ENCODE assay signal across 22 cellular contexts in genomic region chr7:26213821-26214515, GRCh38. TPM values are rescaled to one million over a fixed set of nuclear protein-coding genes. Genes with fewer than 3 reads are reported as not detected.
DNase-seq lines count a peak whose midpoint lies in the region; ATAC-seq and TF ChIP-seq lines count a peak whose summit lies in the region.
"Had no signal": no experiment of that assay in that cellular context is flagged by ENCODE, and none has a peak within 500 bp of the region (broad histone marks: within the 10 kb centered on the region; RNA-seq: fewer than 3 reads in every experiment).

No MANE protein-coding gene starts in this region.

- H3K9me3 ChIP-seq in SK-N-MC (ENCODE audit: low read depth, low read length): no peaks in the 10 kb centered on the region
- H3K9me3 ChIP-seq: prostate gland had no signal

- H3K9me3 Mint-ChIP-seq in activated T-cell treated with anti-CD3 and anti-CD28 coated beads, Interleukin-2, amount 50 U/mL, for 72 hours: peaks cover 0 to 2% of the 10 kb centered on the region in 2 donors
- no peaks in the 10 kb centered on the region for H3K9me3 Mint-ChIP-seq in natural killer cell treated with Interleukin-12 subunit alpha and Interleukin-12 subunit beta and Interleukin-15 and Interleukin-18, amount 100 ng/mL, for 72 hours
- H3K9me3 Mint-ChIP-seq: activated naive CD8-positive, alpha-beta T cell treated with anti-CD3 and anti-CD28 coated beads, Interleukin-2, amount 10 ng/mL, durations not matched to agents 7 days and 5 days; brain; nephron progenitor cell had no signal

- DNase-seq in activated T-cell treated with anti-CD3 and anti-CD28 coated beads, Interleukin-2, amount 50 U/mL, for 72 hours: no peak
- DNase-seq in activated T-cell treated with anti-CD3 and anti-CD28 coated beads for 4 hours (no peak), HT-29 (ENCODE audit: low spot score) (peak; percentile 12), SK-N-MC (ENCODE audit: low read depth, low spot score) (no peak), coronary artery (ENCODE audit: low spot score) (no peak), GM19240 (ENCODE audit: insufficient read length, low spot score) (no peak)
- no peak for DNase-seq in natural killer cell treated with Interleukin-12 subunit alpha and Interleukin-12 subunit beta and Interleukin-15 and Interleukin-18, amount 100 ng/mL, for 72 hours (ENCODE audit: low spot score)
- DNase-seq: activated CD4-positive, alpha-beta T cell treated with anti-CD3 and anti-CD28 coated beads for 4 hours; activated naive CD8-positive, alpha-beta T cell treated with anti-CD3 and anti-CD28 coated beads, Interleukin-2, amount 10 ng/mL, durations not matched to agents 7 days and 5 days; cortex of kidney; foreskin melanocyte; left colon; MM.1S; NCI-H1930; NCI-H446 treated with DMSO at 0.1 percent for 48 hours; nephron progenitor cell; SHP77; stimulated activated CD4-positive, alpha-beta T cell treated with anti-CD3 and anti-CD28 coated beads, Interleukin-2, amount 100 ng/mL, for 48 hours had no signal

- no peak for ATAC-seq in activated T-cell treated with anti-CD3 and anti-CD28 coated beads, Interleukin-2, amount 50 U/mL, for 72 hours (replicated peaks in 1 of 2)
- ATAC-seq in natural killer cell treated with Interleukin-12 subunit alpha and Interleukin-12 subunit beta and Interleukin-15 and Interleukin-18, amount 100 ng/mL, for 72 hours: no peak
- ATAC-seq in HG03432 (IDR thresholded peaks at IDR 0.05; ENCODE audit: unreplicated experiment): no peak
- ATAC-seq: left colon had no signal

- H3K27me3 Mint-ChIP-seq in activated T-cell treated with anti-CD3 and anti-CD28 coated beads, Interleukin-2, amount 50 U/mL, for 72 hours (ENCODE audit: low read depth): no peaks in the 10 kb centered on the region
- H3K27me3 Mint-ChIP-seq in natural killer cell treated with Interleukin-12 subunit alpha and Interleukin-12 subunit beta and Interleukin-15 and Interleukin-18, amount 100 ng/mL, for 72 hours: no peaks in the 10 kb centered on the region
- H3K27me3 Mint-ChIP-seq: activated naive CD8-positive, alpha-beta T cell treated with anti-CD3 and anti-CD28 coated beads, Interleukin-2, amount 10 ng/mL, durations not matched to agents 7 days and 5 days; brain had no signal

- TF ChIP-seq CTCF in coronary artery (IDR thresholded peaks at IDR 0.05): no peak

- H3K9ac ChIP-seq in SK-N-MC (ENCODE audit: insufficient read length): no peak overlapping the region

- H3K27ac Mint-ChIP-seq in activated T-cell treated with anti-CD3 and anti-CD28 coated beads, Interleukin-2, amount 50 U/mL, for 72 hours: peak overlapping the region; percentile 84
- H3K27ac Mint-ChIP-seq in natural killer cell treated with Interleukin-12 subunit alpha and Interleukin-12 subunit beta and Interleukin-15 and Interleukin-18, amount 100 ng/mL, for 72 hours: peak overlapping the region; percentile 14 to 63
- H3K27ac Mint-ChIP-seq: activated naive CD8-positive, alpha-beta T cell treated with anti-CD3 and anti-CD28 coated beads, Interleukin-2, amount 10 ng/mL, durations not matched to agents 7 days and 5 days; brain; nephron progenitor cell had no signal

- H3K4me1 Mint-ChIP-seq in activated T-cell treated with anti-CD3 and anti-CD28 coated beads, Interleukin-2, amount 50 U/mL, for 72 hours (ENCODE audit: low read depth): peaks cover 26% of the 10 kb centered on the region
- H3K4me1 Mint-ChIP-seq in natural killer cell treated with Interleukin-12 subunit alpha and Interleukin-12 subunit beta and Interleukin-15 and Interleukin-18, amount 100 ng/mL, for 72 hours (ENCODE audit: low read depth in 2 of 2): peaks cover 26 to 33% of the 10 kb centered on the region in 2 donors

- peak overlapping the region; percentile 3 to 17 for H3K4me3 Mint-ChIP-seq in activated T-cell treated with anti-CD3 and anti-CD28 coated beads, Interleukin-2, amount 50 U/mL, for 72 hours
- H3K4me3 Mint-ChIP-seq in natural killer cell treated with Interleukin-12 subunit alpha and Interleukin-12 subunit beta and Interleukin-15 and Interleukin-18, amount 100 ng/mL, for 72 hours: peak overlapping the region; percentile 25
- H3K4me3 Mint-ChIP-seq: activated naive CD8-positive, alpha-beta T cell treated with anti-CD3 and anti-CD28 coated beads, Interleukin-2, amount 10 ng/mL, durations not matched to agents 7 days and 5 days; brain; nephron progenitor cell had no signal

- H3K27ac ChIP-seq in SK-N-MC (peak overlapping the region; percentile 64; the same call in 1 of the 2 replicates), coronary artery (no peak overlapping the region)
- H3K27ac ChIP-seq: prostate gland, skin epidermis had no signal

- H3K4me3 ChIP-seq in SK-N-MC (no peak overlapping the region), coronary artery (no peak overlapping the region)
- H3K4me3 ChIP-seq: prostate gland, skin epidermis had no signal

- peaks cover 44% of the 10 kb centered on the region for H3K36me3 ChIP-seq in SK-N-MC (ENCODE audit: insufficient read depth, low read length)
- H3K36me3 ChIP-seq: prostate gland had no signal

- H3K36me3 Mint-ChIP-seq in activated T-cell treated with anti-CD3 and anti-CD28 coated beads, Interleukin-2, amount 50 U/mL, for 72 hours (ENCODE audit: insufficient read depth in 2 of 2): peaks cover 6 to 25% of the 10 kb centered on the region in 2 donors
- H3K36me3 Mint-ChIP-seq in natural killer cell treated with Interleukin-12 subunit alpha and Interleukin-12 subunit beta and Interleukin-15 and Interleukin-18, amount 100 ng/mL, for 72 hours: peaks cover 28% of the 10 kb centered on the region

RNA-seq across cellular contexts. Expression of gene CBX3, which starts 12.4 kb away (rescaled TPM):
- 100 to 1,000 TPM; 201 to 221 TPM for total RNA-seq in activated T-cell treated with anti-CD3 and anti-CD28 coated beads, Interleukin-2, amount 50 U/mL, for 72 hours
- total RNA-seq in HT-29 (2014; rRNA removed; shearing (Covaris generic)): 154 and 163 TPM in 2 replicates
- 100 to 1,000 TPM; 184 to 218 TPM for total RNA-seq in natural killer cell treated with Interleukin-12 subunit alpha and Interleukin-12 subunit beta and Interleukin-15 and Interleukin-18, amount 100 ng/mL, for 72 hours

RNA-seq across cellular contexts. Expression of gene HNRNPA2B1, which starts 13.4 kb away (rescaled TPM):
- total RNA-seq in activated T-cell treated with anti-CD3 and anti-CD28 coated beads, Interleukin-2, amount 50 U/mL, for 72 hours: 100 to 1,000 TPM; 439 to 483 TPM
- total RNA-seq in HT-29 (2014; rRNA removed; shearing (Covaris generic)): 237 and 272 TPM in 2 replicates
- total RNA-seq in natural killer cell treated with Interleukin-12 subunit alpha and Interleukin-12 subunit beta and Interleukin-15 and Interleukin-18, amount 100 ng/mL, for 72 hours: 1,000 to 10,000 TPM in 1 of 2 donors, 100 to 1,000 TPM in 1; 824 to 1,096 TPM
